In genomic region chr9:87662808-87663528, GRCh38 we compare ENCODE assay signal across 8 cellular contexts.
DNase-seq lines count a peak whose midpoint lies in the region; ATAC-seq and TF ChIP-seq lines count a peak whose summit lies in the region.

No MANE protein-coding gene starts in this region.

- CTCF ChIA-PET in CD8-positive, alpha-beta memory T cell (lab: Charles Lee): no interaction called here

- H3K27ac ChIP-seq in trophoblast cell (ENCODE audit: low read depth, low read length): no peak overlapping the region
- H3K27ac ChIP-seq in CD8-positive, alpha-beta memory T cell (ENCODE audit: low read depth, low read length): no peak overlapping the region

- peaks cover 32% of the 10 kb centered on the region for H3K27me3 Mint-ChIP-seq in activated T-helper 17 cell treated with anti-CD3 and anti-CD28 coated beads, Interleukin-2, amount 50 U/mL, for 72 hours
- peaks cover 3 to 4% of the 10 kb centered on the region in 2 donors for H3K27me3 Mint-ChIP-seq in CD8-positive, alpha-beta memory T cell

- no peak overlapping the region for H3K9ac ChIP-seq in trophoblast cell (ENCODE audit: low read length)

- H3K4ac ChIP-seq in trophoblast cell (ENCODE audit: low read depth, low read length): no peak overlapping the region

- no peak overlapping the region for H4K91ac ChIP-seq in trophoblast cell (ENCODE audit: low read depth, low read length)

- peak; percentile 52 for ATAC-seq in GM21723 (IDR thresholded peaks at IDR 0.05; ENCODE audit: unreplicated experiment)
- peak; percentile 72 for ATAC-seq in activated T-helper 17 cell treated with anti-CD3 and anti-CD28 coated beads, Interleukin-2, amount 50 U/mL, for 72 hours (replicated peaks)
- no peak for ATAC-seq in GM21529 (IDR thresholded peaks at IDR 0.05; ENCODE audit: unreplicated experiment)

- no peak overlapping the region for H3K18ac ChIP-seq in trophoblast cell (ENCODE audit: low read length)

- TF ChIP-seq CTCF in BE2C (IDR thresholded peaks at IDR 0.05; ENCODE audit: low read depth, low read length): peak; percentile 91

- H2BK5ac ChIP-seq in trophoblast cell (ENCODE audit: low read depth, low read length, poor library complexity): no peak overlapping the region

- H3K9me3 Mint-ChIP-seq in activated T-helper 17 cell treated with anti-CD3 and anti-CD28 coated beads, Interleukin-2, amount 50 U/mL, for 72 hours: no peaks in the 10 kb centered on the region
- peaks cover 0 to 6% (median 0%) of the 10 kb centered on the region in 5 donors for H3K9me3 Mint-ChIP-seq in CD8-positive, alpha-beta memory T cell

- H3K79me2 ChIP-seq in trophoblast cell (ENCODE audit: control insufficient read depth, insufficient read depth, low read length, poor library complexity): no peaks in the 10 kb centered on the region

- H3K36me3 ChIP-seq in BE2C (no peaks in the 10 kb centered on the region), trophoblast cell (ENCODE audit: control insufficient read depth in 1 of 2, insufficient read depth in 2 of 2, low read length in 2 of 2) (peaks cover 35 to 41% of the 10 kb centered on the region in 2 experiments)
- H3K36me3 ChIP-seq in CD8-positive, alpha-beta memory T cell (ENCODE audit: insufficient read depth, low read length): no peaks in the 10 kb centered on the region

- H3K14ac ChIP-seq in trophoblast cell (ENCODE audit: low read length): no peak overlapping the region

- no peaks in the 10 kb centered on the region for H3K27me3 ChIP-seq in BE2C
- H3K27me3 ChIP-seq in trophoblast cell (ENCODE audit: insufficient read depth, low read length): no peaks in the 10 kb centered on the region
- no peaks in the 10 kb centered on the region for H3K27me3 ChIP-seq in CD8-positive, alpha-beta memory T cell (ENCODE audit: insufficient read depth, low read length, poor library complexity, severe bottlenecking)

- no peak overlapping the region for H3K27ac Mint-ChIP-seq in activated T-helper 17 cell treated with anti-CD3 and anti-CD28 coated beads, Interleukin-2, amount 50 U/mL, for 72 hours
- H3K27ac Mint-ChIP-seq in CD8-positive, alpha-beta memory T cell: no peak overlapping the region

- H3K4me1 ChIP-seq in BE2C: no peaks in the 10 kb centered on the region; the same call in 1 of the 2 replicates
- peaks cover 1 to 3% of the 10 kb centered on the region in 2 experiments for H3K4me1 ChIP-seq in trophoblast cell (ENCODE audit: control insufficient read depth in 1 of 2, insufficient read depth in 2 of 2, low read length in 2 of 2)
- H3K4me1 ChIP-seq in CD8-positive, alpha-beta memory T cell (ENCODE audit: insufficient read depth, low read length): no peaks in the 10 kb centered on the region

- peaks cover 10% of the 10 kb centered on the region for H3K4me1 Mint-ChIP-seq in activated T-helper 17 cell treated with anti-CD3 and anti-CD28 coated beads, Interleukin-2, amount 50 U/mL, for 72 hours
- H3K4me1 Mint-ChIP-seq in CD8-positive, alpha-beta memory T cell: no peaks in the 10 kb centered on the region

- H3K36me3 Mint-ChIP-seq in activated T-helper 17 cell treated with anti-CD3 and anti-CD28 coated beads, Interleukin-2, amount 50 U/mL, for 72 hours (ENCODE audit: low read depth): no peaks in the 10 kb centered on the region
- no peaks in the 10 kb centered on the region for H3K36me3 Mint-ChIP-seq in CD8-positive, alpha-beta memory T cell

- no CpG with 5 or more reads among the region's 11 CpGs for WGBS in trophoblast cell (ENCODE audit: extremely low coverage, insufficient coverage, insufficient read length)

- H2BK12ac ChIP-seq in trophoblast cell (ENCODE audit: low read length): no peak overlapping the region

- no peak overlapping the region for H2AFZ ChIP-seq in trophoblast cell (ENCODE audit: insufficient read depth, low read length, poor library complexity)

- no peak overlapping the region for H2BK120ac ChIP-seq in trophoblast cell (ENCODE audit: insufficient read depth, low read length, poor library complexity)

- no peak overlapping the region for H3K23ac ChIP-seq in trophoblast cell (ENCODE audit: low read length)

- no peak overlapping the region for H4K12ac ChIP-seq in trophoblast cell (ENCODE audit: low read depth, low read length)

- H3K9me3 ChIP-seq in BE2C (no peaks in the 10 kb centered on the region), trophoblast cell (ENCODE audit: insufficient read depth, low read depth, low read length) (peaks cover 11% of the 10 kb centered on the region)
- no peaks in the 10 kb centered on the region for H3K9me3 ChIP-seq in CD8-positive, alpha-beta memory T cell (ENCODE audit: low read length)

- POLR2A ChIA-PET in CD8-positive, alpha-beta memory T cell (lab: Charles Lee): no interaction called here

- H3K4me2 ChIP-seq in trophoblast cell (ENCODE audit: low read length): no peak overlapping the region

- H3K79me1 ChIP-seq in trophoblast cell (ENCODE audit: low read length): no peaks in the 10 kb centered on the region

- no peak overlapping the region for H2AK5ac ChIP-seq in trophoblast cell (ENCODE audit: low read length)

- DNase-seq in BE2C (peak; percentile 90), NCI-H774 (lab: John Stamatoyannopoulos, UW) (peak; percentile 50), glomerular visceral epithelial cell (ENCODE audit: extremely low spot score) (peak; percentile 89), trophoblast cell (peak; percentile 39 to 68)
- no peak for DNase-seq in CD8-positive, alpha-beta memory T cell

- H3K4me3 ChIP-seq in BE2C (ENCODE audit: low read depth, low read length) (no peak overlapping the region), trophoblast cell (ENCODE audit: low read depth, low read length) (no peak overlapping the region)
- no peak overlapping the region for H3K4me3 ChIP-seq in CD8-positive, alpha-beta memory T cell (ENCODE audit: low read length)

- H4K8ac ChIP-seq in trophoblast cell (ENCODE audit: low read depth, low read length): no peak overlapping the region

- no peak overlapping the region for H3K4me3 Mint-ChIP-seq in activated T-helper 17 cell treated with anti-CD3 and anti-CD28 coated beads, Interleukin-2, amount 50 U/mL, for 72 hours
- H3K4me3 Mint-ChIP-seq in CD8-positive, alpha-beta memory T cell: no peak overlapping the region

Comparison
In these comparisons a context has a peak if more than half of its experiments do, and no peak if none do; other contexts are left out.
1. DNase-seq: peak in BE2C (single experiment), NCI-H774 (single experiment), glomerular visceral epithelial cell (single experiment) and trophoblast cell (2 of 2); none in CD8-positive, alpha-beta memory T cell (0 of 5).